In genomic region chr1:40861227-40862003, GRCh38 we compare ENCODE assay signal across 8 cellular contexts. TPM values are rescaled to one million over a fixed set of nuclear protein-coding genes. Genes with fewer than 3 reads are reported as not detected.
DNase-seq lines count a peak whose midpoint lies in the region; ATAC-seq and TF ChIP-seq lines count a peak whose summit lies in the region.

No MANE protein-coding gene starts in this region.

- peaks cover 10% of the 10 kb centered on the region for H3K27me3 Mint-ChIP-seq in activated T-cell treated with anti-CD3 and anti-CD28 coated beads, Interleukin-2, amount 50 U/mL, for 24 hours

- H3K27ac ChIP-seq in HUES48 (ENCODE audit: low read depth, low read length) = no peak overlapping the region

- H3K9me3 ChIP-seq in HUES48 (ENCODE audit: control insufficient read depth, insufficient read depth, low read length) = no peaks in the 10 kb centered on the region

- H3K36me3 Mint-ChIP-seq in activated T-cell treated with anti-CD3 and anti-CD28 coated beads, Interleukin-2, amount 50 U/mL, for 24 hours (ENCODE audit: low read depth) = no peaks in the 10 kb centered on the region

- no peaks in the 10 kb centered on the region for H3K36me3 ChIP-seq in HUES48 (ENCODE audit: control insufficient read depth, insufficient read depth, low read length)

- TF ChIP-seq CTCF in fibroblast of villous mesenchyme (IDR thresholded peaks at IDR 0.05; ENCODE audit: insufficient read depth, low read depth, low read length) = no peak
- no peak for TF ChIP-seq CTCF in omental fat pad (IDR thresholded peaks at IDR 0.05)

- H3K9me3 Mint-ChIP-seq in activated T-cell treated with anti-CD3 and anti-CD28 coated beads, Interleukin-2, amount 50 U/mL, for 24 hours = no peaks in the 10 kb centered on the region

- no peak overlapping the region for H3K27ac Mint-ChIP-seq in activated T-cell treated with anti-CD3 and anti-CD28 coated beads, Interleukin-2, amount 50 U/mL, for 24 hours

- DNase-seq in activated T-cell treated with anti-CD3 and anti-CD28 coated beads, Interleukin-2, amount 50 U/mL, for 24 hours = peak; percentile 66
- peak; percentile 59 for DNase-seq in fibroblast of villous mesenchyme (ENCODE audit: low read depth)
- no peak for DNase-seq in omental fat pad (ENCODE audit: low spot score)
- DNase-seq in KG1 (lab: John Stamatoyannopoulos, UW) = no peak

- H3K27me3 ChIP-seq in HUES48 (ENCODE audit: control insufficient read depth, insufficient read depth, low read length) = peaks cover 26% of the 10 kb centered on the region

- TF ChIP-seq POLR2A in GM18505 (IDR thresholded peaks at IDR 0.05; ENCODE audit: borderline replicate concordance, extremely low read depth, insufficient read depth, insufficient read length) = no peak

- ATAC-seq in GM18505 (IDR thresholded peaks at IDR 0.05; ENCODE audit: unreplicated experiment) (peak; percentile 8), omental fat pad (ENCODE audit: low FRiP score) (peak; percentile 10), HG02970 (IDR thresholded peaks at IDR 0.05; ENCODE audit: low FRiP score, unreplicated experiment) (no peak), GM21423 (IDR thresholded peaks at IDR 0.05; ENCODE audit: unreplicated experiment) (no peak)

- H3K4me1 Mint-ChIP-seq in activated T-cell treated with anti-CD3 and anti-CD28 coated beads, Interleukin-2, amount 50 U/mL, for 24 hours (ENCODE audit: low read depth) = peaks cover 12% of the 10 kb centered on the region

- peak overlapping the region; percentile 68 for H3K4me3 Mint-ChIP-seq in activated T-cell treated with anti-CD3 and anti-CD28 coated beads, Interleukin-2, amount 50 U/mL, for 24 hours

- H3K9ac ChIP-seq in HUES48 (ENCODE audit: low read depth, low read length) = peak overlapping the region; percentile 77; the same call in 1 of the 2 replicates

- H3K4me1 ChIP-seq in HUES48 (ENCODE audit: control insufficient read depth, insufficient read depth, low read length) = peaks cover 14% of the 10 kb centered on the region; the same call in 1 of the 2 replicates

- H3K4me3 ChIP-seq in HUES48 (ENCODE audit: low read depth, low read length) (peak overlapping the region; percentile 67), fibroblast of villous mesenchyme (ENCODE audit: low read depth, low read length) (peak overlapping the region; percentile 62)

RNA-seq across cellular contexts. Expression of gene CITED4, which starts 0.7 kb away (rescaled TPM):
- total RNA-seq in fibroblast of villous mesenchyme (1.7 and 5.2 TPM in 2 replicates), omental fat pad (10 to 100 TPM in 3 of 4 donors, 1 to 10 TPM in 1; 5.8 to 21.6 (median 13.6) TPM)

Comparison
In these comparisons a context has a peak if more than half of its experiments do, and no peak if none do; other contexts are left out.
1. ATAC-seq: peak in GM18505 (single experiment) and omental fat pad (single experiment); none in HG02970 (single experiment) and GM21423 (single experiment).
2. DNase-seq: peak in activated T-cell treated with anti-CD3 and anti-CD28 coated beads, Interleukin-2, amount 50 U/mL, for 24 hours (single experiment) and fibroblast of villous mesenchyme (single experiment); none in omental fat pad (single experiment) and KG1 (single experiment).